ENCODE assay signal across 1 cellular context in the genomic region with DNA sequence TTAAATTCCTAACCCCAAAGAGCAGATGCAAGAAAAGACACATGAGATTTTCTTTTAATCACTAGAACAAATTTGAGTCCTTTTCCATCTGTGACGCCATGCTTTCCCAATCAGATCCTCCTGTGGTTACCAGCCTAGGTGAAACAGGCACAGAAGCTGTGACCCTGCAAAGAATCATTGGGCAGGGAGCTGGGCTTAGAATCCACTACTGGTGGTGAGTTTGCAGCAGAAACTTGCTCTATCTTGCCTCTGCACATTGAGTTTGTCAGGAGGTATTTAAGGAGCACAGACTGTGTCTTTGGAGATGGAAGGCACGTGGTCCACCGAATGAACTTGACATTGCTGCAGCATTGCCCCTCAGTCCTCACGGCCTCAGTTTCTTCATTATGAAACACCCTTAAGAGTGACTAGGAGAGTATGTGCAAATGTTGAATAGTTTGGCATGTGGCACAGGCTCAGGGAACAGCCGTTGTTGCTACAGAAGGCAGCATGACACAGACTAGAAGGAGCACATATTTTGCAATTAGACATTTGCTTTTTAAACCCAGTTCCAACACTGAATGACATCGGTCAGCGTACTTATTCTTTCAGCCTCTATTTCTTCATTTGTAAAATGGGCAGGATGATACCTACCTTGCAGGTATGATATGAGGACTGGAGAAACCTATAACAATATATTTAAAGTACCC.
TF ChIP-seq lines count a peak whose summit lies in the region.

No MANE protein-coding gene starts in this region.

TF ChIP-seq in HepG2, 621 proteins besides CTCF, POLR2A, EP300 and RAD21:
- no peak for TF ChIP-seq ZNF709 (CRISPR knock-in tag; IDR thresholded peaks at IDR 0.05)
- no peak for TF ChIP-seq NFKBIZ (CRISPR knock-in tag; IDR thresholded peaks at IDR 0.05)
- TF ChIP-seq ZNF781 (CRISPR knock-in tag; IDR thresholded peaks at IDR 0.05; ENCODE audit: borderline replicate concordance, not compliant biosample characterization) = no peak
- TF ChIP-seq ZNF44 (CRISPR knock-in tag; IDR thresholded peaks at IDR 0.05) = no peak
- no peak for TF ChIP-seq ZNF136 (CRISPR knock-in tag; IDR thresholded peaks at IDR 0.05; ENCODE audit: low read depth)
- TF ChIP-seq NBN (conservative IDR thresholded peaks at IDR 0.05) = no peak
